In the genomic region with DNA sequence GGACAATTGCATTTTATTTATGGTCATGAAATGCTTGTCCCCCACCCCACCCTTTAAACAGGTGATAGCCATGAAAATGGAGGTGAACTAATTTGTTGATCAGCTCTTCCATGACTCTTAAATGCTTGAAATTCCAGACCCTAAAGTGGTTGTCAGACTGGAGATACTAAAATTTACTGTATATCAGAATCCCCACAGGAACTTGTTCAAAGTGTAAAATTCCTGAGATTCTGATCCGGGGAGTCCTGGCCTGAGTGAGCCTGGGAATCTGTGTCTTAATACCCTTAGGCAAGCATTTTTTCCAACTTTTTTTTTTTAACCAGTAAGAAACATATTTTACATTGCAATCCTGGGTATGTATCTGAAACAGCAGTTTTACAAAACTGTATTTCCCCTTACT, we compare ENCODE assay signal across 12 cellular contexts. TPM values are rescaled to one million over a fixed set of nuclear protein-coding genes. Genes with fewer than 3 reads are reported as not detected.
A peak's percentile ranks its signal among the peaks of the same experiment; 100 is the strongest.
DNase-seq lines count a peak whose midpoint lies in the region; ATAC-seq and TF ChIP-seq lines count a peak whose summit lies in the region.
"Had no signal": no experiment of that assay in that cellular context is flagged by ENCODE, and none has a peak within 500 bp of the region (broad histone marks: within the 10 kb centered on the region; RNA-seq: fewer than 3 reads in every experiment).

No MANE protein-coding gene starts in this region.

- DNase-seq in AG08396 (ENCODE audit: low spot score) (peak; percentile 46), LHCN-M2 (ENCODE audit: low read depth) (peak; percentile 52), dermis blood vessel endothelial cell (peak; percentile 12), mesothelial cell of epicardium (ENCODE audit: low spot score in 2 of 2, unreplicated experiment in 2 of 2) (no peak), retina (no peak)
- DNase-seq in effector memory CD4-positive, alpha-beta T cell = no peak
- DNase-seq in stimulated activated CD4-positive, alpha-beta T cell treated with anti-CD3 and anti-CD28 coated beads, Interleukin-1b, Interleukin-23, amount 100 ng/mL, for 48 hours = no peak
- DNase-seq: activated naive CD8-positive, alpha-beta T cell treated with anti-CD3 and anti-CD28 coated beads, Interleukin-2, amount 10 ng/mL, durations not matched to agents 7 days and 5 days; effector CD8-positive, alpha-beta T cell had no signal

- H3K27ac Mint-ChIP-seq in mesothelial cell of epicardium = peak overlapping the region; percentile 96
- H3K27ac Mint-ChIP-seq: activated naive CD8-positive, alpha-beta T cell treated with anti-CD3 and anti-CD28 coated beads, Interleukin-2, amount 10 ng/mL, durations not matched to agents 7 days and 5 days had no signal

- H3K9me3 Mint-ChIP-seq in mesothelial cell of epicardium = no peaks in the 10 kb centered on the region
- H3K9me3 Mint-ChIP-seq: activated naive CD8-positive, alpha-beta T cell treated with anti-CD3 and anti-CD28 coated beads, Interleukin-2, amount 10 ng/mL, durations not matched to agents 7 days and 5 days had no signal

- peaks cover 23% of the 10 kb centered on the region for H3K36me3 ChIP-seq in effector memory CD4-positive, alpha-beta T cell (ENCODE audit: control insufficient read depth, insufficient read depth, low read length)

- TF ChIP-seq CTCF in mesothelial cell of epicardium (IDR thresholded peaks at IDR 0.05; ENCODE audit: unreplicated experiment) = no peak

- no peaks in the 10 kb centered on the region for H3K27me3 ChIP-seq in effector memory CD4-positive, alpha-beta T cell (replicated peaks; ENCODE audit: control insufficient read depth, insufficient read depth, low read length, poor library complexity, severe bottlenecking)
- H3K27me3 ChIP-seq: BLaER1 treated with 17β-estradiol and CSF1 and Interleukin-3, amounts not matched to agents 10 nM and 100 nM had no signal

- peaks cover 6% of the 10 kb centered on the region for H3K4me1 ChIP-seq in effector memory CD4-positive, alpha-beta T cell (ENCODE audit: control insufficient read depth, insufficient read depth, low read length, poor library complexity, severe bottlenecking)

- peaks cover 13% of the 10 kb centered on the region for H3K36me3 Mint-ChIP-seq in mesothelial cell of epicardium

- H3K27ac ChIP-seq in effector memory CD4-positive, alpha-beta T cell (ENCODE audit: insufficient read depth, low read length, poor library complexity, severe bottlenecking) = no peak overlapping the region
- H3K27ac ChIP-seq: BLaER1 treated with 17β-estradiol and CSF1 and Interleukin-3, amounts not matched to agents 10 nM and 100 nM had no signal

- H3K4me3 ChIP-seq in effector memory CD4-positive, alpha-beta T cell (ENCODE audit: insufficient read depth, low read depth, low read length, poor library complexity, severe bottlenecking) = no peak overlapping the region
- H3K4me3 ChIP-seq: BLaER1 treated with 17β-estradiol and CSF1 and Interleukin-3, amounts not matched to agents 10 nM and 100 nM; skin epidermis had no signal

- ATAC-seq in GM18858 (IDR thresholded peaks at IDR 0.05; ENCODE audit: unreplicated experiment) = no peak

- H3K27me3 Mint-ChIP-seq in mesothelial cell of epicardium (ENCODE audit: low read depth) = no peaks in the 10 kb centered on the region
- H3K27me3 Mint-ChIP-seq: activated naive CD8-positive, alpha-beta T cell treated with anti-CD3 and anti-CD28 coated beads, Interleukin-2, amount 10 ng/mL, durations not matched to agents 7 days and 5 days had no signal

- H3K4me3 Mint-ChIP-seq in mesothelial cell of epicardium = peak overlapping the region; percentile 20
- H3K4me3 Mint-ChIP-seq: activated naive CD8-positive, alpha-beta T cell treated with anti-CD3 and anti-CD28 coated beads, Interleukin-2, amount 10 ng/mL, durations not matched to agents 7 days and 5 days had no signal

- no peaks in the 10 kb centered on the region for H3K9me3 ChIP-seq in effector memory CD4-positive, alpha-beta T cell (ENCODE audit: control insufficient read depth, low read length)
- H3K9me3 ChIP-seq: BLaER1 treated with 17β-estradiol and CSF1 and Interleukin-3, amounts not matched to agents 10 nM and 100 nM had no signal

- H3K4me1 Mint-ChIP-seq in mesothelial cell of epicardium = peaks cover 66% of the 10 kb centered on the region

RNA-seq across cellular contexts. Expression of a gene that starts 4.7 kb away (rescaled TPM):
- total RNA-seq in LHCN-M2 (2014; rRNA removed) (62.6 and 88.0 TPM in 2 replicates), dermis blood vessel endothelial cell (32.3 and 51.9 TPM in 2 replicates), mesothelial cell of epicardium (91.5 to 94.3 TPM (median 93.8 TPM) in 3 replicates)
- polyA plus RNA-seq in LHCN-M2 (2012) = 30.9 TPM

RNA-seq across cellular contexts. Expression of a gene that starts 4.9 kb away (rescaled TPM):
- 14.7 and 15.9 TPM in 2 replicates for total RNA-seq in LHCN-M2 (2014; rRNA removed)
- polyA plus RNA-seq in LHCN-M2 (2012) = 2.8 TPM
- total RNA-seq in dermis blood vessel endothelial cell = 8.8 and 13.1 TPM in 2 replicates
- 6.3 to 8.3 TPM (median 7.9 TPM) in 3 replicates for total RNA-seq in mesothelial cell of epicardium

Comparison
In these comparisons a context has a peak if more than half of its experiments do, and no peak if none do; other contexts are left out.
1. DNase-seq: peak in AG08396 (single experiment), LHCN-M2 (single experiment) and dermis blood vessel endothelial cell (single experiment); none in mesothelial cell of epicardium (0 of 2), effector memory CD4-positive, alpha-beta T cell (0 of 3), stimulated activated CD4-positive, alpha-beta T cell treated with anti-CD3 and anti-CD28 coated beads, Interleukin-1b, Interleukin-23, amount 100 ng/mL, for 48 hours (single experiment) and retina (single experiment).